Comparison of ENCODE assay signal across 27 cellular contexts in the genomic region with DNA sequence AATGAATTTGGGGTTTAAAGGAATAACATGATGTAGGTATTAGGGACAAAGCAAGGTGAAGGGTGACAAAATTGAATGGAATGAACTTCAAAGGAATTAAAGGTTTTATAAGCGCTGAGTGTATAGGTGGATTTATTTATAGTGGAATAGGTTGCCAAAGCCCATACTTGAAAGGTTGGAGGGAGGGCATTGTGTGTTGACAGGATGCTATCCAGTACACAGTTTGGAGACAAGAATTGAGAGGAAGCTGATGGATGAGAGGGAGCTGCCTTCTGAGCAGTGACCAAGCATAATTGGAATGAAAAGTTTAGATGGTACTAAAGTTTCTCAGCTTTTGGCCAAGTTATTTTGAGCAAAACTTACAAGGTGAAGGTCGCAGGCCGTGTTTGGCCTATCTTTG. TPM values are rescaled to one million over a fixed set of nuclear protein-coding genes. Genes with fewer than 3 reads are reported as not detected.
DNase-seq lines count a peak whose midpoint lies in the region; ATAC-seq and TF ChIP-seq lines count a peak whose summit lies in the region.
"Had no signal": no experiment of that assay in that cellular context is flagged by ENCODE, and none has a peak within 500 bp of the region (broad histone marks: within the 10 kb centered on the region; RNA-seq: fewer than 3 reads in every experiment).

No MANE protein-coding gene starts in this region.

- no peak overlapping the region for H3K4me2 ChIP-seq in HCT116 (ENCODE audit: low read length)

- H3K27me3 ChIP-seq in cardiac muscle cell: no peaks in the 10 kb centered on the region
- H3K27me3 ChIP-seq in HCT116 (ENCODE audit: insufficient read depth, low read length): no peaks in the 10 kb centered on the region
- no peaks in the 10 kb centered on the region for H3K27me3 ChIP-seq in RWPE2 (ENCODE audit: insufficient read depth, poor library complexity, severe bottlenecking)

- H3K9me3 ChIP-seq in cardiac muscle cell (ENCODE audit: low read depth): no peaks in the 10 kb centered on the region
- no peaks in the 10 kb centered on the region for H3K9me3 ChIP-seq in HCT116 (ENCODE audit: control insufficient read depth in 1 of 2, insufficient read depth in 1 of 2, low read depth in 1 of 2, low read length in 2 of 2)
- no peaks in the 10 kb centered on the region for H3K9me3 ChIP-seq in RWPE2 (ENCODE audit: severe bottlenecking)

- no peak overlapping the region for H3K4me3 ChIP-seq in cardiac muscle cell
- no peak overlapping the region for H3K4me3 ChIP-seq in HCT116 (replicated peaks in 1 of 2; ENCODE audit: low read depth in 1 of 2, low read length in 2 of 2)
- H3K4me3 ChIP-seq in RWPE2 (ENCODE audit: severe bottlenecking): no peak overlapping the region
- H3K4me3 ChIP-seq: SK-N-MC had no signal

- RAD21 ChIA-PET in HCT116 (lab: Charles Lee; ENCODE audit: low non-redundant PET in 1 of 2, low total read pairs in 2 of 2, uncharacterized antibody in 2 of 2, unreplicated experiment in 2 of 2): no interaction called here

- CTCF ChIA-PET in HCT116 (lab: Charles Lee): interaction anchor here (0.6 kb wide), 1 partner anchor 12 kb away, joined by 3 read pairs; no protein-coding TSS in a partner anchor

- TF ChIP-seq CTCF in cardiac muscle cell (IDR thresholded peaks at IDR 0.05; ENCODE audit: low read depth, low read length): no peak
- TF ChIP-seq CTCF in HCT116 (IDR thresholded peaks at IDR 0.05 in 2 of 3, conservative IDR thresholded peaks at IDR 0.05 in 1 of 3; ENCODE audit: borderline replicate concordance in 1 of 3, insufficient read depth in 1 of 3, low read depth in 2 of 3, low read length in 2 of 3): no peak
- no peak for TF ChIP-seq CTCF in RWPE2 (IDR thresholded peaks at IDR 0.05; ENCODE audit: poor library complexity, severe bottlenecking)
- TF ChIP-seq CTCF in neural crest cell (conservative IDR thresholded peaks at IDR 0.05): no peak

- no TSS peak for BruUV-seq in HCT116 (replicated peaks; lab: Mats Ljungman, UMichigan)

- peak overlapping the region; percentile 0 for H3K27ac Mint-ChIP-seq in neural crest cell (ENCODE audit: unreplicated experiment)
- H3K27ac Mint-ChIP-seq: CD4-positive, alpha-beta memory T cell had no signal

- no peak for TF ChIP-seq POLR2A in HCT116 (IDR thresholded peaks at IDR 0.05; ENCODE audit: borderline replicate concordance, extremely low read depth, insufficient read depth, insufficient read length)

- H3K4me1 ChIP-seq in cardiac muscle cell (ENCODE audit: low read depth) (peaks cover 29% of the 10 kb centered on the region), HCT116 (ENCODE audit: control insufficient read depth in 1 of 2, insufficient read depth in 2 of 2, low read length in 2 of 2) (no peaks in the 10 kb centered on the region), RWPE2 (ENCODE audit: insufficient read depth, poor library complexity, severe bottlenecking) (no peaks in the 10 kb centered on the region)

- H2AFZ ChIP-seq in HCT116 (ENCODE audit: low read depth, low read length, poor library complexity, severe bottlenecking): no peak overlapping the region

- no peaks in the 10 kb centered on the region for H3K79me2 ChIP-seq in HCT116 (ENCODE audit: insufficient read depth, low read length)

- no peak overlapping the region for H3K9ac ChIP-seq in HCT116 (ENCODE audit: low read length)

- ATAC-seq in HCT116 (peak; percentile 24; the same call in 1 of the 2 replicates), RWPE2 (ENCODE audit: low read depth) (peak; percentile 28; the same call in 1 of the 3 replicates), HG02981 (IDR thresholded peaks at IDR 0.05; ENCODE audit: unreplicated experiment) (no peak), HG03432 (IDR thresholded peaks at IDR 0.05; ENCODE audit: unreplicated experiment) (no peak)

- H3K36me3 ChIP-seq in cardiac muscle cell (no peaks in the 10 kb centered on the region), HCT116 (ENCODE audit: control insufficient read depth in 1 of 2, insufficient read depth in 2 of 2, low read length in 2 of 2) (peaks cover 0 to 4% of the 10 kb centered on the region in 2 experiments; a peak in 1 of 4 replicates), RWPE2 (ENCODE audit: low read depth) (peaks cover 17% of the 10 kb centered on the region)

- intact Hi-C loops in cardiac septum (cut with DNase I): no loop called here
- intact Hi-C loops in HCT116 (cut with micrococcal nuclease): no loop called here

- H3K9me3 Mint-ChIP-seq in neural crest cell: no peaks in the 10 kb centered on the region
- H3K9me3 Mint-ChIP-seq: CD4-positive, alpha-beta memory T cell had no signal

- DNase-seq in cardiac muscle cell (ENCODE audit: low read depth in 1 of 2, low spot score in 1 of 2): peak in 1 of 2 donors; percentile 7
- DNase-seq in cardiac septum (ENCODE audit: low spot score): no peak
- no peak for DNase-seq in HCT116 (ENCODE audit: low read depth, low spot score)
- no peak for DNase-seq in RWPE2 (ENCODE audit: low spot score)
- no peak for DNase-seq in neural crest cell (ENCODE audit: low read depth, low spot score)
- DNase-seq in NCI-H1436 (lab: John Stamatoyannopoulos, UW): no peak
- DNase-seq: C1 segment of cervical spinal cord; CD4-positive, alpha-beta memory T cell; COR-L47; DMS79; EL; GF-D8; GOT3; HCEC 1CT; Karpas-422; NCI-H1105; NCI-H146; NCI-H1930; NCI-H446; NCI-H524 treated with DMSO at 0.1 percent for 48 hours; NCI-H82; NK-92 treated with Interleukin-12 subunit alpha and Interleukin-12 subunit beta, amount 100 ng/mL, for 24 hours; RPMI8226; SIG-M5 had no signal

- TF ChIP-seq RAD21 in HCT116 (IDR thresholded peaks at IDR 0.05; ENCODE audit: low read depth): no peak

- no peaks in the 10 kb centered on the region for H4K20me1 ChIP-seq in HCT116 (ENCODE audit: insufficient read depth)

- H3K27me3 Mint-ChIP-seq in neural crest cell (ENCODE audit: low read depth): no peaks in the 10 kb centered on the region
- H3K27me3 Mint-ChIP-seq: CD4-positive, alpha-beta memory T cell had no signal

- H3K27ac ChIP-seq in cardiac muscle cell: peak overlapping the region; percentile 38
- H3K27ac ChIP-seq in HCT116 (ENCODE audit: low read depth, low read length): no peak overlapping the region
- H3K27ac ChIP-seq in RWPE2 (ENCODE audit: poor library complexity, severe bottlenecking): no peak overlapping the region
- H3K27ac ChIP-seq: SK-N-MC had no signal

- POLR2A ChIA-PET in HCT116 (lab: Charles Lee): no interaction called here

- H3K4me3 Mint-ChIP-seq in neural crest cell: no peak overlapping the region
- H3K4me3 Mint-ChIP-seq: CD4-positive, alpha-beta memory T cell had no signal

- peaks cover 20% of the 10 kb centered on the region for H3K36me3 Mint-ChIP-seq in neural crest cell (ENCODE audit: low read depth)

- H3K4me1 Mint-ChIP-seq in neural crest cell: no peaks in the 10 kb centered on the region

- H3K9me2 ChIP-seq in HCT116 (ENCODE audit: insufficient read depth): no peaks in the 10 kb centered on the region

TF ChIP-seq in HCT116, 20 proteins besides CTCF, POLR2A, EP300 and RAD21:
- TF ChIP-seq CBX3 (IDR thresholded peaks at IDR 0.05; ENCODE audit: low read depth) (no peak), JUND (IDR thresholded peaks at IDR 0.05) (no peak), ZNF274 (IDR thresholded peaks at IDR 0.05; ENCODE audit: low read depth, low read length) (no peak), SRF (IDR thresholded peaks at IDR 0.05; ENCODE audit: low read depth) (no peak), FOSL1 (IDR thresholded peaks at IDR 0.05; ENCODE audit: low read depth) (no peak), SIN3A (IDR thresholded peaks at IDR 0.05; ENCODE audit: low read depth) (no peak)
- TF ChIP-seq, protein P1, sequence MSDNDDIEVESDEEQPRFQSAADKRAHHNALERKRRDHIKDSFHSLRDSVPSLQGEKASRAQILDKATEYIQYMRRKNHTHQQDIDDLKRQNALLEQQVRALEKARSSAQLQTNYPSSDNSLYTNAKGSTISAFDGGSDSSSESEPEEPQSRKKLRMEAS (IDR thresholded peaks at IDR 0.05): no peak
- TF ChIP-seq, protein P2, sequence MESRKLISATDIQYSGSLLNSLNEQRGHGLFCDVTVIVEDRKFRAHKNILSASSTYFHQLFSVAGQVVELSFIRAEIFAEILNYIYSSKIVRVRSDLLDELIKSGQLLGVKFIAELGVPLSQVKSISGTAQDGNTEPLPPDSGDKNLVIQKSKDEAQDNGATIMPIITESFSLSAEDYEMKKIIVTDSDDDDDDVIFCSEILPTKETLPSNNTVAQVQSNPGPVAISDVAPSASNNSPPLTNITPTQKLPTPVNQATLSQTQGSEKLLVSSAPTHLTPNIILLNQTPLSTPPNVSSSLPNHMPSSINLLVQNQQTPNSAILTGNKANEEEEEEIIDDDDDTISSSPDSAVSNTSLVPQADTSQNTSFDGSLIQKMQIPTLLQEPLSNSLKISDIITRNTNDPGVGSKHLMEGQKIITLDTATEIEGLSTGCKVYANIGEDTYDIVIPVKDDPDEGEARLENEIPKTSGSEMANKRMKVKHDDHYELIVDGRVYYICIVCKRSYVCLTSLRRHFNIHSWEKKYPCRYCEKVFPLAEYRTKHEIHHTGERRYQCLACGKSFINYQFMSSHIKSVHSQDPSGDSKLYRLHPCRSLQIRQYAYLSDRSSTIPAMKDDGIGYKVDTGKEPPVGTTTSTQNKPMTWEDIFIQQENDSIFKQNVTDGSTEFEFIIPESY (IDR thresholded peaks at IDR 0.05; ENCODE audit: extremely low read depth, insufficient replicate concordance, low read length): no peak
- TF ChIP-seq, protein P3, sequence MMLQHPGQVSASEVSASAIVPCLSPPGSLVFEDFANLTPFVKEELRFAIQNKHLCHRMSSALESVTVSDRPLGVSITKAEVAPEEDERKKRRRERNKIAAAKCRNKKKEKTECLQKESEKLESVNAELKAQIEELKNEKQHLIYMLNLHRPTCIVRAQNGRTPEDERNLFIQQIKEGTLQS (IDR thresholded peaks at IDR 0.05): no peak
TF ChIP-seq in HCT116: peak in this region for 0.

RNA-seq across cellular contexts. Expression of a gene that starts 52.6 kb away (rescaled TPM):
- 6.6 and 8.8 TPM in 2 replicates for total RNA-seq in cardiac muscle cell
- 8.4 and 10.4 TPM in 2 replicates for polyA plus RNA-seq in cardiac muscle cell
- total RNA-seq in cardiac septum: 8.2 TPM
- total RNA-seq in HCT116 (2021; ENCODE audit: unreplicated experiment): 5.4 TPM
- polyA plus RNA-seq in HCT116 (2012): 2.3 and 2.5 TPM in 2 replicates
- 6.5 and 7.0 TPM in 2 replicates for total RNA-seq in neural crest cell

Comparison
In these comparisons a context has a peak if more than half of its experiments do, and no peak if none do; other contexts are left out.
1. ATAC-seq: peak in HCT116 (single experiment) and RWPE2 (single experiment); none in HG02981 (single experiment) and HG03432 (single experiment).